15 cellular contexts compared by ENCODE assay signal in genomic region chr22:20931126-20931654, GRCh38. TPM values are rescaled to one million over a fixed set of nuclear protein-coding genes. Genes with fewer than 3 reads are reported as not detected.
A peak's percentile ranks its signal among the peaks of the same experiment; 100 is the strongest.
DNase-seq lines count a peak whose midpoint lies in the region; ATAC-seq, FAIRE-seq and TF ChIP-seq lines count a peak whose summit lies in the region.
"Had no signal": no experiment of that assay in that cellular context is flagged by ENCODE, and none has a peak within 500 bp of the region (broad histone marks: within the 10 kb centered on the region; RNA-seq: fewer than 3 reads in every experiment).

No MANE protein-coding gene starts in this region.

- peaks cover 59% of the 10 kb centered on the region for H3K4me1 Mint-ChIP-seq in CD4-positive, alpha-beta T cell (ENCODE audit: low read depth)
- peaks cover 56% of the 10 kb centered on the region for H3K4me1 Mint-ChIP-seq in stimulated activated memory B cell treated with anti-CD40 and anti-IgM and Interleukin-4, amounts not matched to agents 10 μg/mL and 1 μg/mL and 100 μg/mL, for 72 hours

- H2BK5ac ChIP-seq in IMR-90 (ENCODE audit: low read depth, low read length, poor library complexity, severe bottlenecking) (no peak overlapping the region), H1 (ENCODE audit: low read depth, low read length) (no peak overlapping the region), trophoblast cell (ENCODE audit: low read depth, low read length, poor library complexity) (no peak overlapping the region)

- no peak overlapping the region for H3K4me3 Mint-ChIP-seq in CD4-positive, alpha-beta T cell
- H3K4me3 Mint-ChIP-seq in stimulated activated memory B cell treated with anti-CD40 and anti-IgM and Interleukin-4, amounts not matched to agents 10 μg/mL and 1 μg/mL and 100 μg/mL, for 72 hours = no peak overlapping the region
- H3K4me3 Mint-ChIP-seq: B cell had no signal

- TF ChIP-seq EP300 in H1 (IDR thresholded peaks at IDR 0.05; ENCODE audit: borderline replicate concordance in 1 of 2, low read depth in 2 of 2, low read length in 2 of 2) = no peak

- no peak for ATAC-seq in CD4-positive, alpha-beta T cell (ENCODE audit: poor library complexity)
- no peak for ATAC-seq in IMR-90 (ENCODE audit: low read depth)
- no peak for ATAC-seq in stimulated activated memory B cell treated with anti-CD40 and anti-IgM and Interleukin-4, amounts not matched to agents 10 μg/mL and 1 μg/mL and 100 μg/mL, for 72 hours
- ATAC-seq in HG03108 (IDR thresholded peaks at IDR 0.05; ENCODE audit: unreplicated experiment) = no peak
- ATAC-seq: HCT116 had no signal

- H3K9me1 ChIP-seq in IMR-90 (ENCODE audit: insufficient read depth, low read length) = peaks cover 20% of the 10 kb centered on the region

- H3K79me1 ChIP-seq in IMR-90 (ENCODE audit: low read depth in 1 of 2, low read length in 2 of 2) (peaks cover 12 to 67% of the 10 kb centered on the region in 2 experiments), H1 (ENCODE audit: low read depth, low read length) (peaks cover 12% of the 10 kb centered on the region), trophoblast cell (ENCODE audit: low read length) (no peaks in the 10 kb centered on the region)

- H3K36me3 ChIP-seq in IMR-90 (ENCODE audit: control insufficient read depth, insufficient read depth, low read length) = peaks cover 15% of the 10 kb centered on the region
- H3K36me3 ChIP-seq in H1 (ENCODE audit: control insufficient read depth in 2 of 4, insufficient read depth in 4 of 4, low read length in 3 of 4) = peaks cover 0 to 24% (median 10%) of the 10 kb centered on the region in 4 experiments; a peak in 5 of 8 replicates
- peaks cover 14 to 19% of the 10 kb centered on the region in 2 experiments for H3K36me3 ChIP-seq in trophoblast cell (ENCODE audit: control insufficient read depth in 1 of 2, insufficient read depth in 2 of 2, low read length in 2 of 2)

- peaks cover 1% of the 10 kb centered on the region; the same call in 1 of the 2 replicates for H3K23me2 ChIP-seq in H1 (ENCODE audit: low read depth, low read length)

- no peak overlapping the region for H4K91ac ChIP-seq in IMR-90 (ENCODE audit: insufficient read depth, low read depth, low read length)
- no peak overlapping the region for H4K91ac ChIP-seq in H1 (replicated peaks; ENCODE audit: insufficient read length, low read length)
- H4K91ac ChIP-seq in trophoblast cell (ENCODE audit: low read depth, low read length) = no peak overlapping the region

- H3K4me1 ChIP-seq in IMR-90 (ENCODE audit: control insufficient read depth, insufficient read depth, low read length) (peaks cover 3% of the 10 kb centered on the region), H1 (replicated peaks in 1 of 4; ENCODE audit: control insufficient read depth in 3 of 4, insufficient read depth in 4 of 4, low read length in 3 of 4) (peaks cover 0 to 5% (median 4%) of the 10 kb centered on the region in 4 experiments; a peak in 3 of 7 replicates), trophoblast cell (ENCODE audit: control insufficient read depth in 1 of 2, insufficient read depth in 2 of 2, low read length in 2 of 2) (peaks cover 0 to 2% of the 10 kb centered on the region in 2 experiments)

- H3K9ac ChIP-seq in IMR-90 (ENCODE audit: low read depth, low read length) (no peak overlapping the region), H1 (replicated peaks in 1 of 4; ENCODE audit: extremely low read depth in 1 of 4, low read depth in 3 of 4, low read length in 3 of 4) (no peak overlapping the region), trophoblast cell (ENCODE audit: low read length) (no peak overlapping the region)

- H4K8ac ChIP-seq in IMR-90 (ENCODE audit: low read depth in 2 of 2, low read length in 2 of 2) (no peak overlapping the region), H1 (ENCODE audit: extremely low read depth, insufficient read depth, low read length) (no peak overlapping the region), trophoblast cell (ENCODE audit: low read depth, low read length) (no peak overlapping the region)

- H2AK9ac ChIP-seq in IMR-90 (replicated peaks; ENCODE audit: low read depth, low read length, poor library complexity) = no peak overlapping the region

- H3K4me3 ChIP-seq in IMR-90 (ENCODE audit: insufficient read depth, low read depth, low read length) = no peak overlapping the region
- no peak overlapping the region for H3K4me3 ChIP-seq in H1 (ENCODE audit: extremely low read depth in 1 of 4, insufficient read depth in 2 of 4, low read depth in 3 of 4, low read length in 4 of 4)
- H3K4me3 ChIP-seq in trophoblast cell (ENCODE audit: low read depth, low read length) = no peak overlapping the region

- no peak for TF ChIP-seq POLR2A in IMR-90 (IDR thresholded peaks at IDR 0.05; ENCODE audit: low read depth, low read length)
- TF ChIP-seq POLR2A in H1 (IDR thresholded peaks at IDR 0.05; ENCODE audit: control extremely low read depth in 1 of 2, low read depth in 2 of 2, low read length in 2 of 2) = no peak

- H2BK20ac ChIP-seq in IMR-90 (ENCODE audit: low read depth, low read length) (no peak overlapping the region), H1 (ENCODE audit: low read length) (no peak overlapping the region)

- H3K14ac ChIP-seq in IMR-90 (replicated peaks; ENCODE audit: low read depth, low read length) = no peak overlapping the region
- H3K14ac ChIP-seq in H1 (ENCODE audit: insufficient read length) = no peak overlapping the region
- no peak overlapping the region for H3K14ac ChIP-seq in trophoblast cell (ENCODE audit: low read length)

- no peaks in the 10 kb centered on the region for H3K27me3 ChIP-seq in CD4-positive, alpha-beta T cell (ENCODE audit: control insufficient read depth, insufficient read depth, low read length)
- H3K27me3 ChIP-seq in IMR-90 (ENCODE audit: control insufficient read depth, insufficient read depth, low read length) (no peaks in the 10 kb centered on the region), H1 (replicated peaks in 1 of 4; ENCODE audit: control insufficient read depth in 3 of 4, extremely low read depth in 1 of 4, insufficient read depth in 3 of 4, low read length in 3 of 4) (no peaks in the 10 kb centered on the region), trophoblast cell (ENCODE audit: insufficient read depth, low read length) (no peaks in the 10 kb centered on the region)

- H4K12ac ChIP-seq in trophoblast cell (ENCODE audit: low read depth, low read length) = no peak overlapping the region

- peaks cover 96% of the 10 kb centered on the region for H4K20me1 ChIP-seq in IMR-90 (ENCODE audit: insufficient read depth, low read length)
- peaks cover 23 to 29% of the 10 kb centered on the region in 2 experiments for H4K20me1 ChIP-seq in H1 (replicated peaks in 1 of 2; ENCODE audit: control insufficient read depth in 1 of 2, insufficient read depth in 2 of 2, low read length in 2 of 2)

- H3K9me3 ChIP-seq in CD4-positive, alpha-beta T cell (ENCODE audit: control insufficient read depth, low read length) = no peaks in the 10 kb centered on the region
- H3K9me3 ChIP-seq in IMR-90 (ENCODE audit: control insufficient read depth, insufficient read depth, low read length) = no peaks in the 10 kb centered on the region
- H3K9me3 ChIP-seq in H1 (ENCODE audit: insufficient read depth in 2 of 2, low read depth in 1 of 2, low read length in 1 of 2) = no peaks in the 10 kb centered on the region
- H3K9me3 ChIP-seq in trophoblast cell (ENCODE audit: insufficient read depth, low read depth, low read length) = no peaks in the 10 kb centered on the region

- WGBS in IMR-90 (ENCODE audit: extremely low coverage in 2 of 2, insufficient read length in 1 of 2), 2 experiments = no CpG with 5 or more reads among the region's 4 CpGs
- WGBS in H1 (ENCODE audit: extremely low coverage in 1 of 2, insufficient coverage in 1 of 2, insufficient read length in 1 of 2, insufficient replicate concordance in 2 of 2, low coverage in 1 of 2, low lambda C conversion rate in 2 of 2, missing lambda C conversion rate in 1 of 2), 2 experiments = 88% methylated on average over 4 of the region's 4 CpGs; no CpG with 5 or more reads in 1 of the 2 experiments
- no CpG with 5 or more reads among the region's 4 CpGs for WGBS in trophoblast cell (ENCODE audit: extremely low coverage, insufficient coverage, insufficient read length)

- H4K5ac ChIP-seq in IMR-90 (ENCODE audit: low read depth, low read length) (no peak overlapping the region), H1 (ENCODE audit: insufficient read length, low read depth, low read length) (no peak overlapping the region)

- H2BK15ac ChIP-seq in IMR-90 (ENCODE audit: low read depth, low read length) (no peak overlapping the region), H1 (ENCODE audit: low read length) (no peak overlapping the region)

- no peak for FAIRE-seq in H1 (lab: Jason Lieb, UNC)
- FAIRE-seq: H54 had no signal

- H3K56ac ChIP-seq in IMR-90 (ENCODE audit: extremely low read depth, insufficient read depth, low read length) (no peak overlapping the region), H1 (replicated peaks; ENCODE audit: insufficient read length, low read depth, low read length) (no peak overlapping the region)

- POLR2A ChIA-PET in CD4-positive, alpha-beta T cell (lab: Charles Lee) = no interaction called here
- POLR2A ChIA-PET in IMR-90 (lab: Charles Lee; ENCODE audit: unreplicated experiment) (no interaction called here), H1 (lab: Charles Lee; ENCODE audit: partially characterized antibody) (interaction anchor here (0.9 kb wide), 1 partner anchor 11 kb away, joined by 3 read pairs; no protein-coding TSS in a partner anchor)

- no TSS peak for BruUV-seq in IMR-90 (replicated peaks; lab: Mats Ljungman, UMichigan)

- no peak overlapping the region for H3K27ac ChIP-seq in CD4-positive, alpha-beta T cell (ENCODE audit: low read depth, low read length)
- H3K27ac ChIP-seq in IMR-90 (ENCODE audit: insufficient read depth, low read length) (no peak overlapping the region), H1 (ENCODE audit: low read depth, low read length) (peak overlapping the region; percentile 45; the same call in 1 of the 2 replicates), trophoblast cell (ENCODE audit: low read depth, low read length) (no peak overlapping the region)
- H3K27ac ChIP-seq: HL-60 had no signal

- H3K27ac Mint-ChIP-seq in CD4-positive, alpha-beta T cell = peak overlapping the region; percentile 20
- H3K27ac Mint-ChIP-seq in stimulated activated memory B cell treated with anti-CD40 and anti-IgM and Interleukin-4, amounts not matched to agents 10 μg/mL and 1 μg/mL and 100 μg/mL, for 72 hours = no peak overlapping the region
- H3K27ac Mint-ChIP-seq: B cell had no signal

- H3K18ac ChIP-seq in IMR-90 (ENCODE audit: low read depth, low read length) (no peak overlapping the region), H1 (ENCODE audit: extremely low read depth, low read length) (no peak overlapping the region), trophoblast cell (ENCODE audit: low read length) (no peak overlapping the region)

- peaks cover 45% of the 10 kb centered on the region for H3K36me3 Mint-ChIP-seq in CD4-positive, alpha-beta T cell (ENCODE audit: low read depth)
- peaks cover 22% of the 10 kb centered on the region for H3K36me3 Mint-ChIP-seq in stimulated activated memory B cell treated with anti-CD40 and anti-IgM and Interleukin-4, amounts not matched to agents 10 μg/mL and 1 μg/mL and 100 μg/mL, for 72 hours

- DNase-seq in CD4-positive, alpha-beta T cell = no peak
- DNase-seq in IMR-90 (no peak), H1 (ENCODE audit: low read depth in 1 of 2, low spot score in 2 of 2) (no peak), trophoblast cell (no peak), NCI-H1092 treated with DMSO at 0.1 percent for 48 hours (lab: John Stamatoyannopoulos, UW) (no peak)
- DNase-seq: ACHN, C1 segment of cervical spinal cord, Calu3, DMS 273 treated with DMSO at 0.1 percent for 48 hours had no signal

- H3K23ac ChIP-seq in IMR-90 (ENCODE audit: low read depth, low read length) (peak overlapping the region; percentile 24; the same call in 1 of the 2 replicates), H1 (ENCODE audit: insufficient read length) (no peak overlapping the region), trophoblast cell (ENCODE audit: low read length) (no peak overlapping the region)

- H2AK5ac ChIP-seq in IMR-90 (ENCODE audit: low read depth, low read length) (no peak overlapping the region), H1 (ENCODE audit: low read depth, low read length) (no peak overlapping the region), trophoblast cell (ENCODE audit: low read length) (no peak overlapping the region)

- TF ChIP-seq CTCF in CD4-positive, alpha-beta T cell (IDR thresholded peaks at IDR 0.05) = no peak
- TF ChIP-seq CTCF in IMR-90 (conservative IDR thresholded peaks at IDR 0.05; ENCODE audit: low read depth, low read length) = no peak
- no peak for TF ChIP-seq CTCF in H1 (IDR thresholded peaks at IDR 0.05; ENCODE audit: control extremely low read depth in 1 of 3, insufficient read depth in 1 of 3, low read depth in 1 of 3, low read length in 3 of 3)

- H2BK12ac ChIP-seq in H1 (ENCODE audit: low read depth, low read length) (no peak overlapping the region), trophoblast cell (ENCODE audit: low read length) (no peak overlapping the region)

- no peaks in the 10 kb centered on the region for H3K9me3 Mint-ChIP-seq in CD4-positive, alpha-beta T cell
- no peaks in the 10 kb centered on the region for H3K9me3 Mint-ChIP-seq in stimulated activated memory B cell treated with anti-CD40 and anti-IgM and Interleukin-4, amounts not matched to agents 10 μg/mL and 1 μg/mL and 100 μg/mL, for 72 hours

- intact Hi-C loops in CD4-positive, alpha-beta T cell (cut with DNase I, micrococcal nuclease) = no loop called here
- intact Hi-C loops in IMR-90 (cut with micrococcal nuclease) = no loop called here

- H2BK120ac ChIP-seq in IMR-90 (ENCODE audit: low read depth, low read length) (no peak overlapping the region), H1 (replicated peaks; ENCODE audit: low read depth, low read length) (no peak overlapping the region), trophoblast cell (ENCODE audit: insufficient read depth, low read length, poor library complexity) (no peak overlapping the region)

- H3K4ac ChIP-seq in IMR-90 (ENCODE audit: low read depth, low read length) (no peak overlapping the region), H1 (replicated peaks; ENCODE audit: insufficient read length, low read depth, low read length) (no peak overlapping the region), trophoblast cell (ENCODE audit: low read depth, low read length) (peak overlapping the region; percentile 49)

- H2AFZ ChIP-seq in IMR-90 (replicated peaks; ENCODE audit: low read length, poor library complexity) = no peak overlapping the region
- H2AFZ ChIP-seq in H1 (ENCODE audit: low read length) = no peak overlapping the region
- H2AFZ ChIP-seq in trophoblast cell (ENCODE audit: insufficient read depth, low read length, poor library complexity) = no peak overlapping the region

- H3K79me2 ChIP-seq in H1 (ENCODE audit: control insufficient read depth in 1 of 2, insufficient read depth in 2 of 2, low read length in 2 of 2) = peaks cover 53 to 98% of the 10 kb centered on the region in 2 experiments
- H3K79me2 ChIP-seq in trophoblast cell (ENCODE audit: control insufficient read depth, insufficient read depth, low read length, poor library complexity) = peaks cover 35% of the 10 kb centered on the region

- dilution Hi-C loops in IMR-90 (cut with HindIII; ENCODE audit: low sequenced_read_pairs, unreplicated experiment) = no loop called here

- CTCF ChIA-PET in CD4-positive, alpha-beta T cell (lab: Charles Lee) = no interaction called here
- CTCF ChIA-PET in IMR-90 (lab: Yijun Ruan, JAX) (interaction anchor here (1.1 kb wide), 1 partner anchor 14 kb away, joined by 6 read pairs; the partner anchor contains the start of gene CRKL), H1 (lab: Charles Lee; ENCODE audit: partially characterized antibody) (interaction anchor here (0.6 to 1.4 kb wide), 4 partner anchors 11 to 147 kb away, joined by 3 to 5 read pairs (median 3); partner anchors contain the start of gene LZTR1)

- in situ Hi-C loops in IMR-90 (cut with MboI; ENCODE audit: low sequenced_read_pairs) = no loop called here

- no peak for TF ChIP-seq RAD21 in IMR-90 (IDR thresholded peaks at IDR 0.05; ENCODE audit: low read length)
- TF ChIP-seq RAD21 in H1 (IDR thresholded peaks at IDR 0.05 in 1 of 2, conservative IDR thresholded peaks at IDR 0.05 in 1 of 2; ENCODE audit: low read depth in 2 of 2, low read length in 2 of 2) = no peak

- H3K27me3 Mint-ChIP-seq in CD4-positive, alpha-beta T cell = no peaks in the 10 kb centered on the region
- H3K27me3 Mint-ChIP-seq in stimulated activated memory B cell treated with anti-CD40 and anti-IgM and Interleukin-4, amounts not matched to agents 10 μg/mL and 1 μg/mL and 100 μg/mL, for 72 hours = no peaks in the 10 kb centered on the region
- H3K27me3 Mint-ChIP-seq: B cell had no signal

- H3K4me2 ChIP-seq in IMR-90 (ENCODE audit: low read depth, low read length) (no peak overlapping the region), H1 (ENCODE audit: insufficient read depth in 1 of 2, low read depth in 2 of 2, low read length in 2 of 2) (no peak overlapping the region), trophoblast cell (ENCODE audit: low read length) (no peak overlapping the region)

RNA-seq across cellular contexts. Expression of gene CRKL, which starts 14.0 kb away (rescaled TPM):
- 10 to 100 TPM; 41.9 to 43.5 TPM for total RNA-seq in CD4-positive, alpha-beta T cell
- 35.5 and 35.8 TPM in 2 replicates for total RNA-seq in IMR-90 (2012; rRNA removed)
- polyA plus RNA-seq in IMR-90 (2012; rRNA removed) (18.7 and 20.6 TPM in 2 replicates), H1 (2011; rRNA removed) (34.5 and 43.7 TPM in 2 replicates)
- 10.2 and 12.1 TPM in 2 replicates for polyA plus RNA-seq in IMR-90 (2012; cell fraction: cytosol; rRNA removed)
- 8.6 and 11.6 TPM in 2 replicates for polyA plus RNA-seq in IMR-90 (2012; cell fraction: nucleus; rRNA removed; ENCODE audit: low replicate concordance)
- 94.5 and 97.2 TPM in 2 replicates for total RNA-seq in H1 (2021; fragmentation: NEBNext Ultra II Directional; extraction: Animal tissue kit (Norgen Biotek cat#: 25700))
- polyA plus RNA-seq in H1 (2011; cell fraction: cytosol; rRNA removed) = 34.4 TPM
- polyA plus RNA-seq in H1 (2011; cell fraction: nucleus; rRNA removed) = 27.3 TPM
- polyA plus RNA-seq in H1 (2012, experiment 1 of 2) = 42.6 to 54.4 TPM (median 47.7 TPM) in 4 replicates
- polyA plus RNA-seq in H1 (2012, experiment 2 of 2) = 15.0 TPM
- 48.1 TPM for polyA plus RNA-seq in H1 (2013, experiment 1 of 2)
- 47.6 TPM for polyA plus RNA-seq in H1 (2013, experiment 2 of 2)
- polyA minus RNA-seq in H1 (2011; rRNA and poly(A)+ RNA removed) = 58.0 and 60.1 TPM in 2 replicates
- 40.1 TPM for polyA minus RNA-seq in H1 (2011; cell fraction: cytosol; rRNA and poly(A)+ RNA removed)
- polyA minus RNA-seq in H1 (2011; cell fraction: nucleus; rRNA and poly(A)+ RNA removed) = 34.4 TPM
- polyA plus RNA-seq in trophoblast cell (2013) = 43.3 and 44.5 TPM in 2 replicates

RNA-seq across cellular contexts. Expression of gene AIFM3, which starts 35.9 kb away (rescaled TPM):
- under 1 TPM; 0.34 to 0.41 TPM for total RNA-seq in CD4-positive, alpha-beta T cell
- total RNA-seq in IMR-90 (2012; rRNA removed) = under 0.01 and 0.18 TPM in 2 replicates
- 0.09 TPM in 2 replicates for polyA plus RNA-seq in IMR-90 (2012; rRNA removed)
- polyA plus RNA-seq in IMR-90 (2012; cell fraction: cytosol; rRNA removed) = 0.20 TPM in 1 of 2 replicates, not detected in the other
- polyA plus RNA-seq in IMR-90 (2012; cell fraction: nucleus; rRNA removed; ENCODE audit: low replicate concordance) = 0.83 and 1.3 TPM in 2 replicates
- 0.86 and 1.4 TPM in 2 replicates for total RNA-seq in H1 (2021; fragmentation: NEBNext Ultra II Directional; extraction: Animal tissue kit (Norgen Biotek cat#: 25700))
- 1.4 and 2.1 TPM in 2 replicates for polyA plus RNA-seq in H1 (2011; rRNA removed)
- polyA plus RNA-seq in H1 (2011; cell fraction: cytosol; rRNA removed) = 1.7 TPM
- 10.3 TPM for polyA plus RNA-seq in H1 (2011; cell fraction: nucleus; rRNA removed)
- 1.0 to 2.8 TPM (median 2.2 TPM) in 4 replicates for polyA plus RNA-seq in H1 (2012, experiment 1 of 2)
- polyA plus RNA-seq in H1 (2012, experiment 2 of 2) = 0.83 TPM
- polyA plus RNA-seq in H1 (2013, experiment 1 of 2) = 0.43 TPM
- polyA plus RNA-seq in H1 (2013, experiment 2 of 2) = 0.37 TPM
- 0.66 and 1.0 TPM in 2 replicates for polyA minus RNA-seq in H1 (2011; rRNA and poly(A)+ RNA removed)
- polyA minus RNA-seq in H1 (2011; cell fraction: cytosol; rRNA and poly(A)+ RNA removed) = not detected
- 3.4 TPM for polyA minus RNA-seq in H1 (2011; cell fraction: nucleus; rRNA and poly(A)+ RNA removed)
- 0.31 and 0.49 TPM in 2 replicates for polyA plus RNA-seq in trophoblast cell (2013)

RNA-seq across cellular contexts. Expression of gene LZTR1, which starts 50.9 kb away (rescaled TPM):
- total RNA-seq in CD4-positive, alpha-beta T cell = 10 to 100 TPM; 48.4 to 51.3 TPM
- total RNA-seq in IMR-90 (2012; rRNA removed) = 19.2 and 22.8 TPM in 2 replicates
- 41.3 and 43.8 TPM in 2 replicates for polyA plus RNA-seq in IMR-90 (2012; rRNA removed)
- polyA plus RNA-seq in IMR-90 (2012; cell fraction: cytosol; rRNA removed) = 11.2 and 23.0 TPM in 2 replicates
- polyA plus RNA-seq in IMR-90 (2012; cell fraction: nucleus; rRNA removed; ENCODE audit: low replicate concordance) = 241 and 472 TPM in 2 replicates
- 29.8 and 31.0 TPM in 2 replicates for total RNA-seq in H1 (2021; fragmentation: NEBNext Ultra II Directional; extraction: Animal tissue kit (Norgen Biotek cat#: 25700))
- polyA plus RNA-seq in H1 (2011; rRNA removed) = 22.3 and 32.4 TPM in 2 replicates
- polyA plus RNA-seq in H1 (2011; cell fraction: cytosol; rRNA removed) = 24.8 TPM
- 124 TPM for polyA plus RNA-seq in H1 (2011; cell fraction: nucleus; rRNA removed)
- 19.9 to 28.5 TPM (median 23.0 TPM) in 4 replicates for polyA plus RNA-seq in H1 (2012, experiment 1 of 2)
- polyA plus RNA-seq in H1 (2012, experiment 2 of 2) = 16.9 TPM
- 12.5 TPM for polyA plus RNA-seq in H1 (2013, experiment 1 of 2)
- 12.5 TPM for polyA plus RNA-seq in H1 (2013, experiment 2 of 2)
- 23.5 and 30.5 TPM in 2 replicates for polyA minus RNA-seq in H1 (2011; rRNA and poly(A)+ RNA removed)
- polyA minus RNA-seq in H1 (2011; cell fraction: cytosol; rRNA and poly(A)+ RNA removed) = 10.6 TPM
- 63.0 TPM for polyA minus RNA-seq in H1 (2011; cell fraction: nucleus; rRNA and poly(A)+ RNA removed)
- polyA plus RNA-seq in trophoblast cell (2013) = 17.9 and 19.9 TPM in 2 replicates
